In genomic region chr1:155057788-155058211, GRCh38 we compare ENCODE assay signal across 20 cellular contexts. TPM values are rescaled to one million over a fixed set of nuclear protein-coding genes. Genes with fewer than 3 reads are reported as not detected.
DNase-seq lines count a peak whose midpoint lies in the region; ATAC-seq, FAIRE-seq and TF ChIP-seq lines count a peak whose summit lies in the region.
"Had no signal": no experiment of that assay in that cellular context is flagged by ENCODE, and none has a peak within 500 bp of the region (broad histone marks: within the 10 kb centered on the region; RNA-seq: fewer than 3 reads in every experiment).

No MANE protein-coding gene starts in this region.

- TF ChIP-seq EP300 in H1 (IDR thresholded peaks at IDR 0.05; ENCODE audit: borderline replicate concordance in 1 of 2, low read depth in 2 of 2, low read length in 2 of 2): no peak

- H3K56ac ChIP-seq in H1 (replicated peaks; ENCODE audit: insufficient read length, low read depth, low read length): no peak overlapping the region

- H2AK5ac ChIP-seq in H1 (ENCODE audit: low read depth, low read length): no peak overlapping the region

- FAIRE-seq in H1 (lab: Jason Lieb, UNC): no peak

- no peak for TF ChIP-seq RAD21 in H1 (IDR thresholded peaks at IDR 0.05 in 1 of 2, conservative IDR thresholded peaks at IDR 0.05 in 1 of 2; ENCODE audit: low read depth in 2 of 2, low read length in 2 of 2)

- no peaks in the 10 kb centered on the region for H3K79me1 ChIP-seq in H1 (ENCODE audit: low read depth, low read length)

- no peak overlapping the region for H2BK120ac ChIP-seq in H1 (replicated peaks; ENCODE audit: low read depth, low read length)

- no peaks in the 10 kb centered on the region for H3K79me2 ChIP-seq in H1 (ENCODE audit: control insufficient read depth in 1 of 2, insufficient read depth in 2 of 2, low read length in 2 of 2)

- POLR2A ChIA-PET in AG04449 (lab: Yijun Ruan, JAX): interaction anchor here (0.7 kb wide), 1 partner anchor 12 kb away, joined by 3 read pairs; no protein-coding TSS in a partner anchor
- POLR2A ChIA-PET in H1 (lab: Charles Lee; ENCODE audit: partially characterized antibody): interaction anchor here (0.6 to 2.4 kb wide), 7 partner anchors 9 to 409 kb away, joined by 3 to 9 read pairs (median 4); partner anchors contain the start of gene LENEP

- no peak overlapping the region for H3K9ac ChIP-seq in H1 (replicated peaks in 1 of 4; ENCODE audit: extremely low read depth in 1 of 4, low read depth in 3 of 4, low read length in 3 of 4)

- no peak overlapping the region for H3K14ac ChIP-seq in H1 (ENCODE audit: insufficient read length)

- H3K27ac ChIP-seq in H1 (ENCODE audit: low read depth, low read length): no peak overlapping the region
- H3K27ac ChIP-seq: coronary artery, uterus had no signal

- H3K23me2 ChIP-seq in H1 (ENCODE audit: low read depth, low read length): peaks cover 4% of the 10 kb centered on the region; the same call in 1 of the 2 replicates

- DNase-seq in AG04449 (ENCODE audit: low read depth, low spot score) (no peak), HFF-Myc (ENCODE audit: extremely low read depth, low read depth) (no peak), H1 (ENCODE audit: low read depth in 1 of 2, low spot score in 2 of 2) (no peak), C1 segment of cervical spinal cord (lab: John Stamatoyannopoulos, UW) (no peak), cerebellar cortex (ENCODE audit: low spot score) (no peak)
- DNase-seq: activated CD4-positive, alpha-beta T cell treated with anti-CD3 and anti-CD28 coated beads, Interleukin-2, amount 50 U/mL, for 1 hour; activated naive CD4-positive, alpha-beta T cell; aorta; CD8-positive, alpha-beta memory T cell; NCI-H1694 treated with DMSO at 0.1 percent for 48 hours; NCI-H226; NK-92 treated with Interleukin-12 subunit alpha and Interleukin-12 subunit beta, amount 100 ng/mL, for 24 hours; stimulated activated CD4-positive, alpha-beta T cell treated with anti-CD3 and anti-CD28 coated beads, Interleukin-2, amount 100 ng/mL, for 48 hours; uterus had no signal

- no peak overlapping the region for H2AFZ ChIP-seq in H1 (ENCODE audit: low read length)

- peaks cover 0 to 3% (median 0%) of the 10 kb centered on the region in 4 experiments; a peak in 2 of 8 replicates for H3K36me3 ChIP-seq in H1 (ENCODE audit: control insufficient read depth in 2 of 4, insufficient read depth in 4 of 4, low read length in 3 of 4)
- H3K36me3 ChIP-seq: uterus had no signal

- WGBS in H1 (ENCODE audit: extremely low coverage in 1 of 2, insufficient coverage in 1 of 2, insufficient read length in 1 of 2, insufficient replicate concordance in 2 of 2, low coverage in 1 of 2, low lambda C conversion rate in 2 of 2, missing lambda C conversion rate in 1 of 2), 2 experiments: 87% methylated on average over 13 of the region's 13 CpGs; no CpG with 5 or more reads in 1 of the 2 experiments

- no peak overlapping the region for H2BK20ac ChIP-seq in H1 (ENCODE audit: low read length)

- no peak overlapping the region for H3K18ac ChIP-seq in H1 (ENCODE audit: extremely low read depth, low read length)

- peaks cover 0 to 6% (median 3%) of the 10 kb centered on the region in 4 experiments; a peak in 5 of 7 replicates for H3K4me1 ChIP-seq in H1 (replicated peaks in 1 of 4; ENCODE audit: control insufficient read depth in 3 of 4, insufficient read depth in 4 of 4, low read length in 3 of 4)

- peaks cover 0 to 4% (median 2%) of the 10 kb centered on the region in 4 experiments; a peak in 4 of 7 replicates for H3K27me3 ChIP-seq in H1 (replicated peaks in 1 of 4; ENCODE audit: control insufficient read depth in 3 of 4, extremely low read depth in 1 of 4, insufficient read depth in 3 of 4, low read length in 3 of 4)
- H3K27me3 ChIP-seq: uterus had no signal

- H2BK15ac ChIP-seq in H1 (ENCODE audit: low read length): no peak overlapping the region

- no peaks in the 10 kb centered on the region for H3K9me3 ChIP-seq in H1 (ENCODE audit: insufficient read depth in 2 of 2, low read depth in 1 of 2, low read length in 1 of 2)
- H3K9me3 ChIP-seq: uterus had no signal

- no peak for TF ChIP-seq POLR2A in H1 (IDR thresholded peaks at IDR 0.05; ENCODE audit: control extremely low read depth in 1 of 2, low read depth in 2 of 2, low read length in 2 of 2)

- no peak overlapping the region for H3K23ac ChIP-seq in H1 (ENCODE audit: insufficient read length)

- H4K20me1 ChIP-seq in H1 (replicated peaks in 1 of 2; ENCODE audit: control insufficient read depth in 1 of 2, insufficient read depth in 2 of 2, low read length in 2 of 2): peaks cover 0 to 3% of the 10 kb centered on the region in 2 experiments

- no peak overlapping the region for H3K4ac ChIP-seq in H1 (replicated peaks; ENCODE audit: insufficient read length, low read depth, low read length)

- no peak overlapping the region for H4K91ac ChIP-seq in H1 (replicated peaks; ENCODE audit: insufficient read length, low read length)

- TF ChIP-seq CTCF in AG04449 (IDR thresholded peaks at IDR 0.05; ENCODE audit: insufficient read depth, low read length, missing control alignments) (peak; percentile 11), HFF-Myc (IDR thresholded peaks at IDR 0.05; ENCODE audit: low read depth, low read length, missing control alignments) (peak; percentile 3), H1 (IDR thresholded peaks at IDR 0.05; ENCODE audit: control extremely low read depth in 1 of 3, insufficient read depth in 1 of 3, low read depth in 1 of 3, low read length in 3 of 3) (peak in 1 of 3 experiments; percentile 38; a peak in 1 of 4 replicates)

- H3K4me2 ChIP-seq in H1 (ENCODE audit: insufficient read depth in 1 of 2, low read depth in 2 of 2, low read length in 2 of 2): no peak overlapping the region

- no peak overlapping the region for H2BK12ac ChIP-seq in H1 (ENCODE audit: low read depth, low read length)

- H3K4me3 ChIP-seq in AG04449 (ENCODE audit: low read depth, low read length) (no peak overlapping the region), HFF-Myc (replicated peaks; ENCODE audit: low read depth, low read length) (no peak overlapping the region), H1 (ENCODE audit: extremely low read depth in 1 of 4, insufficient read depth in 2 of 4, low read depth in 3 of 4, low read length in 4 of 4) (no peak overlapping the region)
- H3K4me3 ChIP-seq: coronary artery, uterus had no signal

- no peak overlapping the region for H4K8ac ChIP-seq in H1 (ENCODE audit: extremely low read depth, insufficient read depth, low read length)

- CTCF ChIA-PET in AG04449 (lab: Yijun Ruan, JAX): interaction anchor here (1.1 to 17.3 kb wide), 14 partner anchors 12 to 179 kb away, joined by 3 to 433 read pairs (median 5); partner anchors contain the start of genes ADAM15, EFNA3, LENEP and PBXIP1
- CTCF ChIA-PET in H1 (lab: Charles Lee; ENCODE audit: partially characterized antibody): interaction anchor here (1.2 to 33.9 kb wide), 13 partner anchors 5 to 192 kb away, joined by 3 to 907 read pairs (median 5); partner anchors contain the start of genes ADAM15, EFNA3, EFNA4 and LENEP

- ATAC-seq in GM18511 (IDR thresholded peaks at IDR 0.05; ENCODE audit: unreplicated experiment): no peak

- no peak overlapping the region; the same call in 1 of the 2 replicates for H2BK5ac ChIP-seq in H1 (ENCODE audit: low read depth, low read length)

- no peak overlapping the region for H4K5ac ChIP-seq in H1 (ENCODE audit: insufficient read length, low read depth, low read length)

RNA-seq across cellular contexts. Expression of gene EFNA4, which starts 5.7 kb away (rescaled TPM):
- 18.5 and 21.9 TPM in 2 replicates for total RNA-seq in H1 (2021; fragmentation: NEBNext Ultra II Directional; extraction: Animal tissue kit (Norgen Biotek cat#: 25700))
- polyA plus RNA-seq in H1 (2011; rRNA removed): 23.2 and 23.9 TPM in 2 replicates
- polyA plus RNA-seq in H1 (2011; cell fraction: cytosol; rRNA removed): 21.9 TPM
- 30.6 TPM for polyA plus RNA-seq in H1 (2011; cell fraction: nucleus; rRNA removed)
- polyA plus RNA-seq in H1 (2012, experiment 1 of 2): 19.2 to 24.8 TPM (median 23.5 TPM) in 4 replicates
- polyA plus RNA-seq in H1 (2012, experiment 2 of 2): 37.0 TPM
- 27.7 TPM for polyA plus RNA-seq in H1 (2013, experiment 1 of 2)
- polyA plus RNA-seq in H1 (2013, experiment 2 of 2): 31.5 TPM
- 13.4 and 16.4 TPM in 2 replicates for polyA minus RNA-seq in H1 (2011; rRNA and poly(A)+ RNA removed)
- 10.6 TPM for polyA minus RNA-seq in H1 (2011; cell fraction: cytosol; rRNA and poly(A)+ RNA removed)
- polyA minus RNA-seq in H1 (2011; cell fraction: nucleus; rRNA and poly(A)+ RNA removed): 8.8 TPM

RNA-seq across cellular contexts. Expression of gene ADAM15, which starts 6.7 kb away (rescaled TPM):
- 32.2 and 32.9 TPM in 2 replicates for total RNA-seq in H1 (2021; fragmentation: NEBNext Ultra II Directional; extraction: Animal tissue kit (Norgen Biotek cat#: 25700))
- polyA plus RNA-seq in H1 (2011; rRNA removed): 37.6 and 51.2 TPM in 2 replicates
- polyA plus RNA-seq in H1 (2011; cell fraction: cytosol; rRNA removed): 30.7 TPM
- polyA plus RNA-seq in H1 (2011; cell fraction: nucleus; rRNA removed): 105 TPM
- polyA plus RNA-seq in H1 (2012, experiment 1 of 2): 19.9 to 42.2 TPM (median 37.8 TPM) in 4 replicates
- 40.9 TPM for polyA plus RNA-seq in H1 (2012, experiment 2 of 2)
- 29.2 TPM for polyA plus RNA-seq in H1 (2013, experiment 1 of 2)
- polyA plus RNA-seq in H1 (2013, experiment 2 of 2): 29.2 TPM
- 40.1 and 41.1 TPM in 2 replicates for polyA minus RNA-seq in H1 (2011; rRNA and poly(A)+ RNA removed)
- polyA minus RNA-seq in H1 (2011; cell fraction: cytosol; rRNA and poly(A)+ RNA removed): 45.4 TPM
- 30.4 TPM for polyA minus RNA-seq in H1 (2011; cell fraction: nucleus; rRNA and poly(A)+ RNA removed)

RNA-seq across cellular contexts. Expression of gene EFNA3, which starts 20.8 kb away (rescaled TPM):
- total RNA-seq in H1 (2021; fragmentation: NEBNext Ultra II Directional; extraction: Animal tissue kit (Norgen Biotek cat#: 25700)): 10.8 and 11.6 TPM in 2 replicates
- 13.8 and 18.7 TPM in 2 replicates for polyA plus RNA-seq in H1 (2011; rRNA removed)
- 9.6 TPM for polyA plus RNA-seq in H1 (2011; cell fraction: cytosol; rRNA removed)
- 14.5 TPM for polyA plus RNA-seq in H1 (2011; cell fraction: nucleus; rRNA removed)
- polyA plus RNA-seq in H1 (2012, experiment 1 of 2): 7.9 to 16.6 TPM (median 13.5 TPM) in 4 replicates
- polyA plus RNA-seq in H1 (2012, experiment 2 of 2): 13.4 TPM
- polyA plus RNA-seq in H1 (2013, experiment 1 of 2): 11.6 TPM
- 10.9 TPM for polyA plus RNA-seq in H1 (2013, experiment 2 of 2)
- 5.2 and 7.7 TPM in 2 replicates for polyA minus RNA-seq in H1 (2011; rRNA and poly(A)+ RNA removed)
- 2.1 TPM for polyA minus RNA-seq in H1 (2011; cell fraction: cytosol; rRNA and poly(A)+ RNA removed)
- 5.4 TPM for polyA minus RNA-seq in H1 (2011; cell fraction: nucleus; rRNA and poly(A)+ RNA removed)

RNA-seq across cellular contexts. Expression of gene DCST1, which starts 24.2 kb away (rescaled TPM):
- not detected in 2 replicates for total RNA-seq in H1 (2021; fragmentation: NEBNext Ultra II Directional; extraction: Animal tissue kit (Norgen Biotek cat#: 25700))
- 0.03 TPM in 1 of 2 replicates, not detected in the other for polyA plus RNA-seq in H1 (2011; rRNA removed)
- polyA plus RNA-seq in H1 (2011; cell fraction: cytosol; rRNA removed): not detected
- polyA plus RNA-seq in H1 (2011; cell fraction: nucleus; rRNA removed): 0.24 TPM
- 0.08 TPM in 1 of 4 replicates, not detected in the others for polyA plus RNA-seq in H1 (2012, experiment 1 of 2)
- not detected for polyA plus RNA-seq in H1 (2012, experiment 2 of 2)
- 0.06 TPM for polyA plus RNA-seq in H1 (2013, experiment 1 of 2)
- polyA plus RNA-seq in H1 (2013, experiment 2 of 2): not detected
- not detected in 2 replicates for polyA minus RNA-seq in H1 (2011; rRNA and poly(A)+ RNA removed)
- polyA minus RNA-seq in H1 (2011; cell fraction: cytosol; rRNA and poly(A)+ RNA removed): not detected
- not detected for polyA minus RNA-seq in H1 (2011; cell fraction: nucleus; rRNA and poly(A)+ RNA removed)
- total RNA-seq: CD8-positive, alpha-beta memory T cell; LHCN-M2; liver; osteocyte; subcutaneous adipose tissue had no signal
- polyA plus RNA-seq: aorta; CD8-positive, alpha-beta memory T cell; liver had no signal

RNA-seq across cellular contexts. Expression of gene DCST2, which starts 24.2 kb away (rescaled TPM):
- 0.43 TPM in 1 of 2 replicates, not detected in the other for total RNA-seq in H1 (2021; fragmentation: NEBNext Ultra II Directional; extraction: Animal tissue kit (Norgen Biotek cat#: 25700))
- 1.7 and 2.1 TPM in 2 replicates for polyA plus RNA-seq in H1 (2011; rRNA removed)
- polyA plus RNA-seq in H1 (2011; cell fraction: cytosol; rRNA removed): 1.9 TPM
- polyA plus RNA-seq in H1 (2011; cell fraction: nucleus; rRNA removed): 10.2 TPM
- 0.26 to 1.0 TPM (median 0.74 TPM) in 4 replicates for polyA plus RNA-seq in H1 (2012, experiment 1 of 2)
- 0.13 TPM for polyA plus RNA-seq in H1 (2012, experiment 2 of 2)
- 0.53 TPM for polyA plus RNA-seq in H1 (2013, experiment 1 of 2)
- 0.26 TPM for polyA plus RNA-seq in H1 (2013, experiment 2 of 2)
- polyA minus RNA-seq in H1 (2011; rRNA and poly(A)+ RNA removed): 0.07 and 1.6 TPM in 2 replicates
- polyA minus RNA-seq in H1 (2011; cell fraction: cytosol; rRNA and poly(A)+ RNA removed): not detected
- polyA minus RNA-seq in H1 (2011; cell fraction: nucleus; rRNA and poly(A)+ RNA removed): 0.30 TPM
- polyA plus RNA-seq: CD8-positive, alpha-beta memory T cell had no signal
